In the genomic region with DNA sequence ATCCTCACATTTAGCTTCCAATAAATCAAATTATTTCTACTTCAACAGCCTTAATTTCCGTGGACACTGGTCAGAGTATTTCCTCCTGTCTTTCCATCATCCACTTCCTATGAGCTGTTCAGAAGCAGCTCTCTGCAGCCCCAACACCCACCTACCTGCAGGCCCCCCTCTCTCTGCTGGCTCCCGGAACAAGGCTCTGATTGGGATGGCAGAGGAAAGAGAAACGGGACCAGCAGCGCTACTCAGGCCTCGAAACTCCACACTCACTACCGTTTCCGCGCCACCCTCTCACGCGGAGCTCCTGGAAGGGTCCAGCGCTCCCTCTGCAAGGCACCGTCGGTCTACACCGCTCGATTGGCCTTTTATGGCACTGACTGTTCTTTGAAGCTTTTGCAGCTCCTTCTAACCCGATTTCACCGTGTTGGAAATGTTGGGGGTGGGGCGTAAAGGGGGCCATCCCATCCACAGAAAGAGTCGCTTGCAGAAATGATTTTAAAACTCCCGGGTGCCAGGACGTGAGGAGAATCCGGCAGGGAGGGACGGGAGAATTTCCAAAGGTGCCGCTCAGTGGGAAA, we compare ENCODE assay signal across 8 cellular contexts. TPM values are rescaled to one million over a fixed set of nuclear protein-coding genes. Genes with fewer than 3 reads are reported as not detected.
DNase-seq lines count a peak whose midpoint lies in the region; FAIRE-seq and TF ChIP-seq lines count a peak whose summit lies in the region.

No MANE protein-coding gene starts in this region.

- no peak for DNase-seq in activated CD4-positive, alpha-beta T cell treated with anti-CD3 and anti-CD28 coated beads, Interleukin-2, amount 10 ng/mL, durations not matched to agents 24 days and 14 days
- DNase-seq in activated CD4-positive, alpha-beta T cell treated with anti-CD3 and anti-CD28 coated beads for 4 hours: no peak
- DNase-seq in HFFc6: no peak
- peak; percentile 65 for DNase-seq in NCI-H1105 (lab: John Stamatoyannopoulos, UW)
- DNase-seq in iPS-NIHi7 (ENCODE audit: extremely low spot score): peak; percentile 61
- DNase-seq in stimulated activated CD8-positive, alpha-beta memory T cell treated with anti-CD3 and anti-CD28 coated beads, Interleukin-4, amount 100 ng/mL, for 48 hours: peak; percentile 61
- no peak for DNase-seq in HTR-8/SVneo (ENCODE audit: insufficient read length, low spot score)

- H3K4me3 Mint-ChIP-seq in activated CD4-positive, alpha-beta T cell treated with anti-CD3 and anti-CD28 coated beads, Interleukin-2, amount 10 ng/mL, durations not matched to agents 24 days and 14 days: no peak overlapping the region
- peak overlapping the region; percentile 96 for H3K4me3 Mint-ChIP-seq in HFFc6

- intact Hi-C loops in activated CD4-positive, alpha-beta T cell treated with anti-CD3 and anti-CD28 coated beads, Interleukin-2, amount 10 ng/mL, durations not matched to agents 24 days and 14 days (cut with micrococcal nuclease): loop anchor here (2.0 to 5.0 kb wide), 3 partner anchors 364 to 941 kb away; a partner anchor contains a TSS

- peaks cover 15% of the 10 kb centered on the region for H3K4me1 Mint-ChIP-seq in activated CD4-positive, alpha-beta T cell treated with anti-CD3 and anti-CD28 coated beads, Interleukin-2, amount 10 ng/mL, durations not matched to agents 24 days and 14 days
- H3K4me1 Mint-ChIP-seq in HFFc6 (ENCODE audit: low read depth): peaks cover 18% of the 10 kb centered on the region

- peak overlapping the region; percentile 62 for H3K27ac ChIP-seq in angular gyrus (ENCODE audit: low read depth, low read length)

- no peak for TF ChIP-seq CTCF in HFFc6 (IDR thresholded peaks at IDR 0.05)

- H3K27me3 Mint-ChIP-seq in activated CD4-positive, alpha-beta T cell treated with anti-CD3 and anti-CD28 coated beads, Interleukin-2, amount 10 ng/mL, durations not matched to agents 24 days and 14 days: no peaks in the 10 kb centered on the region
- H3K27me3 Mint-ChIP-seq in HFFc6 (ENCODE audit: insufficient read depth): no peaks in the 10 kb centered on the region; the same call in 1 of the 2 replicates

- no peak for FAIRE-seq in HTR-8/SVneo (lab: Jason Lieb, UNC)

- H3K36me3 Mint-ChIP-seq in activated CD4-positive, alpha-beta T cell treated with anti-CD3 and anti-CD28 coated beads, Interleukin-2, amount 10 ng/mL, durations not matched to agents 24 days and 14 days (ENCODE audit: low read depth): no peaks in the 10 kb centered on the region
- peaks cover 6% of the 10 kb centered on the region; the same call in 1 of the 2 replicates for H3K36me3 Mint-ChIP-seq in HFFc6 (ENCODE audit: low read depth)

- H3K27ac Mint-ChIP-seq in activated CD4-positive, alpha-beta T cell treated with anti-CD3 and anti-CD28 coated beads, Interleukin-2, amount 10 ng/mL, durations not matched to agents 24 days and 14 days: peak overlapping the region; percentile 88
- peak overlapping the region; percentile 96 for H3K27ac Mint-ChIP-seq in HFFc6

- H3K9me3 Mint-ChIP-seq in activated CD4-positive, alpha-beta T cell treated with anti-CD3 and anti-CD28 coated beads, Interleukin-2, amount 10 ng/mL, durations not matched to agents 24 days and 14 days: no peaks in the 10 kb centered on the region
- no peaks in the 10 kb centered on the region for H3K9me3 Mint-ChIP-seq in HFFc6

RNA-seq across cellular contexts. Expression of a gene that starts 0.4 kb away (rescaled TPM):
- total RNA-seq in activated CD4-positive, alpha-beta T cell treated with anti-CD3 and anti-CD28 coated beads, Interleukin-2, amount 10 ng/mL, durations not matched to agents 24 days and 14 days: 19.7 and 20.5 TPM in 2 replicates
- 10 to 100 TPM; 22.5 to 26.7 (median 24.5) TPM for total RNA-seq in HFFc6 (2021; fragmentation: NEBNext Ultra II Directional; extraction: Animal tissue kit (Norgen Biotek cat#: 25700))

Comparison
In these comparisons a context has a peak if more than half of its experiments do, and no peak if none do; other contexts are left out.
1. DNase-seq: peak in NCI-H1105 (single experiment), iPS-NIHi7 (single experiment) and stimulated activated CD8-positive, alpha-beta memory T cell treated with anti-CD3 and anti-CD28 coated beads, Interleukin-4, amount 100 ng/mL, for 48 hours (single experiment); none in activated CD4-positive, alpha-beta T cell treated with anti-CD3 and anti-CD28 coated beads, Interleukin-2, amount 10 ng/mL, durations not matched to agents 24 days and 14 days (single experiment), activated CD4-positive, alpha-beta T cell treated with anti-CD3 and anti-CD28 coated beads for 4 hours (0 of 2), HFFc6 (single experiment) and HTR-8/SVneo (single experiment).